In genomic region chr1:116232989-116233514, GRCh38 we compare ENCODE assay signal across 10 cellular contexts.
A peak's percentile ranks its signal among the peaks of the same experiment; 100 is the strongest.
DNase-seq lines count a peak whose midpoint lies in the region; ATAC-seq and TF ChIP-seq lines count a peak whose summit lies in the region.
"Had no signal": no experiment of that assay in that cellular context is flagged by ENCODE, and none has a peak within 500 bp of the region (broad histone marks: within the 10 kb centered on the region; RNA-seq: fewer than 3 reads in every experiment).

No MANE protein-coding gene starts in this region.

- TF ChIP-seq CTCF in GM10266 (IDR thresholded peaks at IDR 0.05; ENCODE audit: control insufficient read depth, insufficient read depth, low read depth, missing control alignments) (peak; percentile 7), activated B cell treated with CpG ODN at 0.5 μM for 24 hours (IDR thresholded peaks at IDR 0.05) (no peak), lower lobe of right lung (IDR thresholded peaks at IDR 0.05) (no peak), HFFc6 (IDR thresholded peaks at IDR 0.05) (no peak)

- no peaks in the 10 kb centered on the region for H3K9me3 ChIP-seq in lower lobe of right lung
- H3K9me3 ChIP-seq: breast epithelium, thoracic aorta had no signal

- peaks cover 7% of the 10 kb centered on the region for H3K4me1 ChIP-seq in lower lobe of right lung
- H3K4me1 ChIP-seq: breast epithelium had no signal

- H3K27ac ChIP-seq in lower lobe of right lung, result no peak overlapping the region
- H3K27ac ChIP-seq: breast epithelium, thoracic aorta, VCaP had no signal

- intact Hi-C loops in activated B cell treated with CpG ODN at 0.5 μM for 24 hours (cut with micrococcal nuclease), result loop anchor here (1.0 kb wide), 1 partner anchor 252 kb away; no protein-coding TSS in a partner anchor
- intact Hi-C loops in lower lobe of right lung (cut with DNase I), result no loop called here

- no peak for DNase-seq in GM10266 (ENCODE audit: extremely low spot score)
- DNase-seq in activated B cell treated with CpG ODN at 0.5 μM for 24 hours, result no peak
- no peak for DNase-seq in lower lobe of right lung
- DNase-seq in DMS153 (lab: John Stamatoyannopoulos, UW), result no peak
- no peak for DNase-seq in HFFc6

- H3K36me3 Mint-ChIP-seq in activated B cell treated with CpG ODN at 0.5 μM for 24 hours (ENCODE audit: low read depth) (no peaks in the 10 kb centered on the region), HFFc6 (ENCODE audit: low read depth) (no peaks in the 10 kb centered on the region)

- H3K4me3 Mint-ChIP-seq in activated B cell treated with CpG ODN at 0.5 μM for 24 hours (no peak overlapping the region), HFFc6 (no peak overlapping the region)

- H3K9me3 Mint-ChIP-seq in activated B cell treated with CpG ODN at 0.5 μM for 24 hours (no peaks in the 10 kb centered on the region), HFFc6 (no peaks in the 10 kb centered on the region)

- ATAC-seq in HG02610 (IDR thresholded peaks at IDR 0.05; ENCODE audit: unreplicated experiment) (peak; percentile 60), activated B cell treated with CpG ODN at 0.5 μM for 24 hours (ENCODE audit: low read depth) (peak; percentile 70), lower lobe of right lung (peak; percentile 56 to 71), GM19395 (IDR thresholded peaks at IDR 0.05; ENCODE audit: unreplicated experiment) (no peak)

- H3K27me3 ChIP-seq in lower lobe of right lung (ENCODE audit: low read depth), result no peaks in the 10 kb centered on the region
- H3K27me3 ChIP-seq: breast epithelium had no signal

- H3K36me3 ChIP-seq in lower lobe of right lung, result no peaks in the 10 kb centered on the region
- H3K36me3 ChIP-seq: breast epithelium, thoracic aorta had no signal

- H3K27ac Mint-ChIP-seq in activated B cell treated with CpG ODN at 0.5 μM for 24 hours (no peak overlapping the region), HFFc6 (no peak overlapping the region)

- POLR2A ChIA-PET in activated B cell treated with CpG ODN at 0.5 μM for 24 hours (lab: Charles Lee), result interaction anchor here (0.6 kb wide), 1 partner anchor 10 kb away, joined by 6 read pairs; no protein-coding TSS in a partner anchor

- H3K27me3 Mint-ChIP-seq in activated B cell treated with CpG ODN at 0.5 μM for 24 hours (no peaks in the 10 kb centered on the region), HFFc6 (ENCODE audit: insufficient read depth) (peaks cover 20% of the 10 kb centered on the region)

- CTCF ChIA-PET in activated B cell treated with CpG ODN at 0.5 μM for 24 hours (lab: Charles Lee), result interaction anchor here (0.9 kb wide), 1 partner anchor 252 kb away, joined by 4 read pairs; no protein-coding TSS in a partner anchor

- H3K4me1 Mint-ChIP-seq in activated B cell treated with CpG ODN at 0.5 μM for 24 hours (peaks cover 12% of the 10 kb centered on the region), HFFc6 (ENCODE audit: low read depth) (no peaks in the 10 kb centered on the region)

- no peak overlapping the region for H3K4me3 ChIP-seq in lower lobe of right lung
- H3K4me3 ChIP-seq: breast epithelium, thoracic aorta had no signal
